1 cellular context compared by ENCODE assay signal in the genomic region with DNA sequence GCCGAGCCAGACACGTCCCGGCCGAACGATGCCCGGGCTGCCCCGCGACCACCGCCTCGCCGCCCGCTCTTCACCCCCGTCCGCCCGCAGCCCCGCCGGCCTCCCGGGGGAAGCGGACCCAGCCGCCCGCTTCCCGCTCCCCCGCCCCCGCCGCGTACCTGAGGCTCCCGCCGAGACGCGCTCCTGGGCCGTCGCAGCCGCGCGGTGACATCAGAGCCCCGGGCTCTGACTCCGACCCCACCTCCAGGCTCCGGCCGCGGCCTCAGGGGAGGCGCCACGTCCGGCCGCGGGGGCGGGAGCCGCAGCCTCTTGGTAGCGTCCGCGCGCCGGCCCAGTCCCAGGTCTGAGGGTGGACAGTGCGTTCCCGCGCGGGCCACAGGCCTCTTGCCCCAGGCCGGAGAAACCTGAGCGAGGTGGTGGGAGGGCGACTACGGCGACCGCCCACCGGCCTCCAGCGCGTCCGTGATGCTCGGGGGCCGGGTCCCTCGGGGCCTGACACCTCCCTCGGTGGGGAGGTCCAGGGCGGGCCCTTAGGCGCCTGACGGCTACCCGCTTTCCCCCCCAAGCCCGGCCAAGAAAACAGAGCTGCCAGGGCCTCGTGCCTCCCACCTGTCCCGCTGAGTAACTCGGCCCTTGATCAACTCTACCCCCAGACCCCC.
TF ChIP-seq lines count a peak whose summit lies in the region.

A gene with protein sequence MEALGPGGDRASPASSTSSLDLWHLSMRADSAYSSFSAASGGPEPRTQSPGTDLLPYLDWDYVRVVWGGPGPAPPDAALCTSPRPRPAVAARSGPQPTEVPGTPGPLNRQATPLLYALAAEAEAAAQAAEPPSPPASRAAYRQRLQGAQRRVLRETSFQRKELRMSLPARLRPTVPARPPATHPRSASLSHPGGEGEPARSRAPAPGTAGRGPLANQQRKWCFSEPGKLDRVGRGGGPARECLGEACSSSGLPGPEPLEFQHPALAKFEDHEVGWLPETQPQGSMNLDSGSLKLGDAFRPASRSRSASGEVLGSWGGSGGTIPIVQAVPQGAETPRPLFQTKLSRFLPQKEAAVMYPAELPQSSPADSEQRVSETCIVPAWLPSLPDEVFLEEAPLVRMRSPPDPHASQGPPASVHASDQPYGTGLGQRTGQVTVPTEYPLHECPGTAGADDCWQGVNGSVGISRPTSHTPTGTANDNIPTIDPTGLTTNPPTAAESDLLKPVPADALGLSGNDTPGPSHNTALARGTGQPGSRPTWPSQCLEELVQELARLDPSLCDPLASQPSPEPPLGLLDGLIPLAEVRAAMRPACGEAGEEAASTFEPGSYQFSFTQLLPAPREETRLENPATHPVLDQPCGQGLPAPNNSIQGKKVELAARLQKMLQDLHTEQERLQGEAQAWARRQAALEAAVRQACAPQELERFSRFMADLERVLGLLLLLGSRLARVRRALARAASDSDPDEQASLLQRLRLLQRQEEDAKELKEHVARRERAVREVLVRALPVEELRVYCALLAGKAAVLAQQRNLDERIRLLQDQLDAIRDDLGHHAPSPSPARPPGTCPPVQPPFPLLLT (minus strand): TSS at position 212 of the 659 bp plus-strand sequence. CDS start 4,507 bp downstream, outside the sequence.

TF ChIP-seq in GM12878, 131 proteins besides CTCF, POLR2A, EP300 and RAD21 (continued from another document):
- TF ChIP-seq, protein P1, sequence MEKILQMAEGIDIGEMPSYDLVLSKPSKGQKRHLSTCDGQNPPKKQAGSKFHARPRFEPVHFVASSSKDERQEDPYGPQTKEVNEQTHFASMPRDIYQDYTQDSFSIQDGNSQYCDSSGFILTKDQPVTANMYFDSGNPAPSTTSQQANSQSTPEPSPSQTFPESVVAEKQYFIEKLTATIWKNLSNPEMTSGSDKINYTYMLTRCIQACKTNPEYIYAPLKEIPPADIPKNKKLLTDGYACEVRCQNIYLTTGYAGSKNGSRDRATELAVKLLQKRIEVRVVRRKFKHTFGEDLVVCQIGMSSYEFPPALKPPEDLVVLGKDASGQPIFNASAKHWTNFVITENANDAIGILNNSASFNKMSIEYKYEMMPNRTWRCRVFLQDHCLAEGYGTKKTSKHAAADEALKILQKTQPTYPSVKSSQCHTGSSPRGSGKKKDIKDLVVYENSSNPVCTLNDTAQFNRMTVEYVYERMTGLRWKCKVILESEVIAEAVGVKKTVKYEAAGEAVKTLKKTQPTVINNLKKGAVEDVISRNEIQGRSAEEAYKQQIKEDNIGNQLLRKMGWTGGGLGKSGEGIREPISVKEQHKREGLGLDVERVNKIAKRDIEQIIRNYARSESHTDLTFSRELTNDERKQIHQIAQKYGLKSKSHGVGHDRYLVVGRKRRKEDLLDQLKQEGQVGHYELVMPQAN (conservative IDR thresholded peaks at IDR 0.05) = no peak; the same call in none of the 2 replicates
- TF ChIP-seq CHD1 (IDR thresholded peaks at IDR 0.05; ENCODE audit: low read depth, low read length) = no peak
- 0 out of 2 replicates have a peak, but pooled peaks have one; percentile 6 for TF ChIP-seq BACH1 (IDR thresholded peaks at IDR 0.05; ENCODE audit: borderline replicate concordance)
